ENCODE assay signal across 8 cellular contexts in genomic region chr6:26521485-26522391, GRCh38. TPM values are rescaled to one million over a fixed set of nuclear protein-coding genes. Genes with fewer than 3 reads are reported as not detected.
A peak's percentile ranks its signal among the peaks of the same experiment; 100 is the strongest.
DNase-seq lines count a peak whose midpoint lies in the region; ATAC-seq and TF ChIP-seq lines count a peak whose summit lies in the region.

No MANE protein-coding gene starts in this region.

- peak overlapping the region; percentile 81 for H3K27ac ChIP-seq in HUES6 (ENCODE audit: low read depth, low read length)
- H3K27ac ChIP-seq in right atrium auricular region, result peak overlapping the region; percentile 97 to 99
- H3K27ac ChIP-seq in uterus, result peak overlapping the region; percentile 98 to 100

- peak; percentile 77 for ATAC-seq in GM21381 (IDR thresholded peaks at IDR 0.05; ENCODE audit: unreplicated experiment)

- no peaks in the 10 kb centered on the region for H3K27me3 ChIP-seq in HUES6 (ENCODE audit: control insufficient read depth, insufficient read depth, low read length)
- H3K27me3 ChIP-seq in right atrium auricular region, result no peaks in the 10 kb centered on the region
- no peaks in the 10 kb centered on the region for H3K27me3 ChIP-seq in uterus

- H3K4me3 ChIP-seq in HUES6 (ENCODE audit: low read depth, low read length) (peak overlapping the region; percentile 74), right atrium auricular region (peak overlapping the region; percentile 62 to 65), uterus (peak overlapping the region; percentile 53 to 56)

- TF ChIP-seq POLR2A in uterus (IDR thresholded peaks at IDR 0.05), result peak in 1 of 2 donors; percentile 53

- intact Hi-C loops in Calu3 (cut with micrococcal nuclease; ENCODE audit: unreplicated experiment), result no loop called here
- intact Hi-C loops in uterus (cut with DNase I; ENCODE audit: low total_unique reads), result no loop called here

- TF ChIP-seq CTCF in Calu3 (IDR thresholded peaks at IDR 0.05; ENCODE audit: unreplicated experiment) (peak; percentile 45), right atrium auricular region (IDR thresholded peaks at IDR 0.05) (peak in 1 of 2 donors; percentile 80), uterus (IDR thresholded peaks at IDR 0.05) (peak; percentile 22 to 56 (median 42))

- peaks cover 29% of the 10 kb centered on the region for H3K36me3 Mint-ChIP-seq in Calu3 (ENCODE audit: insufficient read depth, unreplicated experiment)

- no peaks in the 10 kb centered on the region for H3K9me3 ChIP-seq in HUES6 (ENCODE audit: control insufficient read depth, insufficient read depth, low read depth, low read length)
- no peaks in the 10 kb centered on the region for H3K9me3 ChIP-seq in right atrium auricular region
- H3K9me3 ChIP-seq in uterus, result no peaks in the 10 kb centered on the region

- DNase-seq in Calu3, result peak; percentile 93
- peak; percentile 51 to 82 for DNase-seq in SW 1271 (lab: John Stamatoyannopoulos, UW)
- peak; percentile 13 for DNase-seq in amniotic stem cell (lab: John Stamatoyannopoulos, UW)
- peak; percentile 73 for DNase-seq in right atrium auricular region (ENCODE audit: low spot score)
- DNase-seq in putamen (ENCODE audit: low spot score), result peak; percentile 74
- peak; percentile 76 to 84 for DNase-seq in uterus

- BruUV-seq in Calu3 (replicated peaks; lab: Mats Ljungman, UMichigan), result TSS peak; percentile 52

- H3K36me3 ChIP-seq in HUES6 (ENCODE audit: control insufficient read depth, insufficient read depth, low read length) (no peaks in the 10 kb centered on the region), right atrium auricular region (no peaks in the 10 kb centered on the region), uterus (no peaks in the 10 kb centered on the region)

- H3K4me3 Mint-ChIP-seq in Calu3 (ENCODE audit: low read depth, unreplicated experiment), result peak overlapping the region; percentile 56

- no peaks in the 10 kb centered on the region for H3K9me3 Mint-ChIP-seq in Calu3 (ENCODE audit: low read depth, unreplicated experiment)

- no peaks in the 10 kb centered on the region for H3K27me3 Mint-ChIP-seq in Calu3 (ENCODE audit: unreplicated experiment)

- CTCF ChIA-PET in Calu3 (lab: Charles Lee), result interaction anchor here (0.8 to 2.1 kb wide), 6 partner anchors 11 to 132 kb away, joined by 3 to 6 read pairs (median 3); no protein-coding TSS in a partner anchor

- H3K27ac Mint-ChIP-seq in Calu3 (ENCODE audit: unreplicated experiment), result peak overlapping the region; percentile 73

- H3K4me1 ChIP-seq in HUES6 (ENCODE audit: control insufficient read depth, insufficient read depth, low read length) (peaks cover 8% of the 10 kb centered on the region), right atrium auricular region (peaks cover 0 to 14% of the 10 kb centered on the region in 2 donors), uterus (no peaks in the 10 kb centered on the region)

- peaks cover 17% of the 10 kb centered on the region for H3K4me1 Mint-ChIP-seq in Calu3 (ENCODE audit: low read depth, unreplicated experiment)

- H3K9ac ChIP-seq in HUES6 (ENCODE audit: low read length), result peak overlapping the region; percentile 93

RNA-seq across cellular contexts. Expression of gene HMGN4, which starts 16.4 kb away (rescaled TPM):
- total RNA-seq in Calu3 (2022) (49.7 and 60.0 TPM in 2 replicates), right atrium auricular region (10 to 100 TPM; 36.1 to 52.5 TPM), uterus (10 to 100 TPM; 14.6 to 89.0 (median 73.3) TPM)

RNA-seq across cellular contexts. Expression of gene BTN1A1, which starts 21.6 kb away (rescaled TPM):
- not detected in 2 replicates for total RNA-seq in Calu3 (2022)
- not detected for total RNA-seq in right atrium auricular region
- total RNA-seq in uterus, result under 1 TPM in 1 of 4 donors, not detected in 3; 0.07 TPM

Comparison
In these comparisons a context has a peak if more than half of its experiments do, and no peak if none do; other contexts are left out.
1. Peak in every context shown above with its lines: DNase-seq, ATAC-seq, H3K4me3 ChIP-seq and H3K27ac ChIP-seq.
2. DNase-seq: peak in every context shown above with its lines; median percentile 93 in Calu3; 80 in uterus; 74 in putamen; 73 in right atrium auricular region; 66 in SW 1271; 13 in amniotic stem cell.